Comparison of ENCODE assay signal across 8 cellular contexts in genomic region chr3:72100626-72101187, GRCh38.
DNase-seq lines count a peak whose midpoint lies in the region; ATAC-seq, FAIRE-seq and TF ChIP-seq lines count a peak whose summit lies in the region.

No MANE protein-coding gene starts in this region.

- H3K4me1 ChIP-seq in HEK293 (ENCODE audit: control insufficient read depth, insufficient read depth, low read length): peaks cover 11% of the 10 kb centered on the region; the same call in 1 of the 2 replicates

- H3K27ac ChIP-seq in HEK293 (ENCODE audit: extremely low read depth, low read depth, low read length): peak overlapping the region; percentile 56; the same call in 1 of the 2 replicates

- CTCF ChIA-PET in HEK293 (lab: Yijun Ruan, JAX): no interaction called here

- TF ChIP-seq POLR2A in GM12892 (IDR thresholded peaks at IDR 0.05; ENCODE audit: low read depth, low read length): peak; percentile 46; the same call in 1 of the 2 replicates

- peak overlapping the region; percentile 25 for H3K4me3 ChIP-seq in HEK293 (ENCODE audit: low read depth, low read length)

- TF ChIP-seq CTCF in HEK293 (tag by site-specific recombination; IDR thresholded peaks at IDR 0.05): no peak

- POLR2A ChIA-PET in HEK293 (lab: Yijun Ruan, JAX): no interaction called here

- no peaks in the 10 kb centered on the region for H3K36me3 ChIP-seq in HEK293 (ENCODE audit: control insufficient read depth in 2 of 2, insufficient read depth in 1 of 2, low read length in 2 of 2)

- peak; percentile 98 for FAIRE-seq in GM12892 (lab: Jason Lieb, UNC)

- no peaks in the 10 kb centered on the region for H3K9me3 ChIP-seq in HEK293 (ENCODE audit: control insufficient read depth, insufficient read depth, low read depth, low read length)

- DNase-seq in GM12892 (ENCODE audit: insufficient read length) (peak; percentile 74), NCI-H1092 treated with DMSO at 0.1 percent for 48 hours (lab: John Stamatoyannopoulos, UW) (peak; percentile 43), cerebellum (ENCODE audit: low spot score) (peak; percentile 19), left kidney (ENCODE audit: low read depth, low spot score) (peak; percentile 93), HT-29 (ENCODE audit: low spot score) (no peak)
- DNase-seq in stimulated activated CD4-positive, alpha-beta T cell treated with anti-CD3 and anti-CD28 coated beads, Interleukin-1b, Interleukin-23, amount 100 ng/mL, for 1 hour (ENCODE audit: low read depth in 2 of 2): peak; percentile 33 to 81

- peak; percentile 81 to 85 for ATAC-seq in activated CD4-positive, CD25-positive, alpha-beta regulatory T cell treated with anti-CD3 and anti-CD28 coated beads, Interleukin-2, amount 50 U/mL, for 24 hours

TF ChIP-seq in HEK293, 187 proteins besides CTCF, POLR2A, EP300 and RAD21:
- TF ChIP-seq OSR2 (tag by site-specific recombination; IDR thresholded peaks at IDR 0.05): peak; percentile 56; the same call in 1 of the 2 replicates
- no peak for TF ChIP-seq ZNF132 (tag by site-specific recombination; IDR thresholded peaks at IDR 0.05; ENCODE audit: borderline replicate concordance)
- TF ChIP-seq MZF1 (tag by site-specific recombination; IDR thresholded peaks at IDR 0.05; ENCODE audit: borderline replicate concordance): peak; percentile 67; the same call in 1 of the 2 replicates
- TF ChIP-seq ZNF184 (tag by site-specific recombination; IDR thresholded peaks at IDR 0.05): no peak
- TF ChIP-seq ZBTB8A (tag by site-specific recombination; IDR thresholded peaks at IDR 0.05): 0 out of 2 replicates have a peak, but pooled peaks have one; percentile 26
- TF ChIP-seq ZNF335 (tag by site-specific recombination; conservative IDR thresholded peaks at IDR 0.05): 0 out of 2 replicates have a peak, but pooled peaks have one; percentile 18
- TF ChIP-seq ZNF600 (tag by site-specific recombination; IDR thresholded peaks at IDR 0.05): peak; percentile 78
- TF ChIP-seq ZNF530 (tag by site-specific recombination; IDR thresholded peaks at IDR 0.05; ENCODE audit: low read depth): no peak
- TF ChIP-seq GLIS2 (tag by site-specific recombination; IDR thresholded peaks at IDR 0.05): peak; percentile 29
- TF ChIP-seq ZBTB20 (tag by site-specific recombination; IDR thresholded peaks at IDR 0.05): peak; percentile 42; the same call in 1 of the 2 replicates
- no peak for TF ChIP-seq ZNF26 (tag by site-specific recombination; IDR thresholded peaks at IDR 0.05)
- peak; percentile 31; the same call in 1 of the 2 replicates for TF ChIP-seq PATZ1 (tag by site-specific recombination; IDR thresholded peaks at IDR 0.05)
- TF ChIP-seq KLF17 (tag by site-specific recombination; IDR thresholded peaks at IDR 0.05): no peak
- TF ChIP-seq SCRT2 (tag by site-specific recombination; IDR thresholded peaks at IDR 0.05): peak; percentile 56
- TF ChIP-seq ZBTB48 (tag by site-specific recombination; IDR thresholded peaks at IDR 0.05): peak; percentile 49
- peak; percentile 75 for TF ChIP-seq ZIC2 (tag by site-specific recombination; IDR thresholded peaks at IDR 0.05)
- no peak for TF ChIP-seq ZBTB44 (tag by site-specific recombination; IDR thresholded peaks at IDR 0.05)
- no peak for TF ChIP-seq PRDM1 (tag by site-specific recombination; IDR thresholded peaks at IDR 0.05)
- no peak for TF ChIP-seq ZNF223 (tag by site-specific recombination; IDR thresholded peaks at IDR 0.05)
- TF ChIP-seq ZBTB26 (tag by site-specific recombination; optimal IDR thresholded peaks at IDR 0.05): peak; percentile 33
- peak; percentile 64 for TF ChIP-seq KLF9 (tag by site-specific recombination; IDR thresholded peaks at IDR 0.05; ENCODE audit: low read depth)
- peak; percentile 90 for TF ChIP-seq ZXDB (tag by site-specific recombination; IDR thresholded peaks at IDR 0.05)
- peak; percentile 45; the same call in 1 of the 2 replicates for TF ChIP-seq GLIS1 (tag by site-specific recombination; IDR thresholded peaks at IDR 0.05)
- TF ChIP-seq ZBTB17 (tag by site-specific recombination; IDR thresholded peaks at IDR 0.05): no peak
- peak; percentile 18; the same call in 1 of the 2 replicates for TF ChIP-seq SP3 (tag by site-specific recombination; IDR thresholded peaks at IDR 0.05)
- TF ChIP-seq ZNF513 (tag by site-specific recombination; IDR thresholded peaks at IDR 0.05): no peak
- no peak for TF ChIP-seq ZNF121 (tag by site-specific recombination; IDR thresholded peaks at IDR 0.05)
- no peak for TF ChIP-seq ZSCAN16 (tag by site-specific recombination; IDR thresholded peaks at IDR 0.05)
